ENCODE assay signal across 18 cellular contexts in the genomic region with DNA sequence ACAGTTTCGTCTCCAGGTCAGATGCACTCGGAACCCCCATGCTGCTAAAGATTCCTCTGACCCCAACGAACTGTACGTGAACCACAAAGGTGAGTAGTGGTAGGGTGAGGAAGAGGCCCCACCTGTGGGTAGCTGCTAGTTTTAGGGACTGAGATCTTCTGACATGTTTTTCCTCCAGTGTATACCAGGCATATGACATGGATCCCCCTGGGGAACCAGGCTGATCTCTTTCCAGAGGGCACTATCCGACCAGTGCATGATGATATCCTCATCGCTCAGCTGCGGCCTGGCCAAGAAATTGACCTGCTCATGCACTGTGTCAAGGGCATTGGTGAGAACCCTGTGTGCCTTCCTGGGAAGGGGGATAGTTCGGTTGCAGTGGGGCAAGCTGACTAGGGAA. TPM values are rescaled to one million over a fixed set of nuclear protein-coding genes. Genes with fewer than 3 reads are reported as not detected.
DNase-seq lines count a peak whose midpoint lies in the region; ATAC-seq, FAIRE-seq and TF ChIP-seq lines count a peak whose summit lies in the region.
"Had no signal": no experiment of that assay in that cellular context is flagged by ENCODE, and none has a peak within 500 bp of the region (broad histone marks: within the 10 kb centered on the region; RNA-seq: fewer than 3 reads in every experiment).

No MANE protein-coding gene starts in this region.

- no peak overlapping the region for H3K4me3 Mint-ChIP-seq in activated CD8-positive, alpha-beta T cell treated with anti-CD3 and anti-CD28 coated beads for 36 hours
- no peak overlapping the region for H3K4me3 Mint-ChIP-seq in activated CD8-positive, alpha-beta T cell treated with anti-CD3 and anti-CD28 coated beads, Interleukin-2, amount 10 ng/mL, durations not matched to agents 7 days and 5 days
- H3K4me3 Mint-ChIP-seq in activated naive CD8-positive, alpha-beta T cell treated with anti-CD3 and anti-CD28 coated beads, Interleukin-2, amount 50 U/mL, for 24 hours = peak overlapping the region; percentile 13
- H3K4me3 Mint-ChIP-seq: B cell, H9 had no signal

- no peak for TF ChIP-seq POLR2A in GM12891 (IDR thresholded peaks at IDR 0.05; ENCODE audit: low read depth, low read length)

- intact Hi-C loops in activated CD8-positive, alpha-beta T cell treated with anti-CD3 and anti-CD28 coated beads for 36 hours (cut with micrococcal nuclease) = no loop called here

- H3K9me3 Mint-ChIP-seq in activated CD8-positive, alpha-beta T cell treated with anti-CD3 and anti-CD28 coated beads for 36 hours = no peaks in the 10 kb centered on the region
- no peaks in the 10 kb centered on the region for H3K9me3 Mint-ChIP-seq in activated CD8-positive, alpha-beta T cell treated with anti-CD3 and anti-CD28 coated beads, Interleukin-2, amount 10 ng/mL, durations not matched to agents 7 days and 5 days (ENCODE audit: insufficient read depth)
- H3K9me3 Mint-ChIP-seq in activated naive CD8-positive, alpha-beta T cell treated with anti-CD3 and anti-CD28 coated beads, Interleukin-2, amount 50 U/mL, for 24 hours = no peaks in the 10 kb centered on the region
- H3K9me3 Mint-ChIP-seq: H9 had no signal

- no peak for ATAC-seq in activated CD8-positive, alpha-beta T cell treated with anti-CD3 and anti-CD28 coated beads for 36 hours
- no peak for ATAC-seq in activated CD8-positive, alpha-beta T cell treated with anti-CD3 and anti-CD28 coated beads, Interleukin-2, amount 10 ng/mL, durations not matched to agents 7 days and 5 days
- ATAC-seq in activated naive CD8-positive, alpha-beta T cell treated with anti-CD3 and anti-CD28 coated beads, Interleukin-2, amount 50 U/mL, for 24 hours = no peak
- ATAC-seq in HG03280 (IDR thresholded peaks at IDR 0.05; ENCODE audit: unreplicated experiment) = no peak

- no peak for TF ChIP-seq CTCF in activated CD8-positive, alpha-beta T cell treated with anti-CD3 and anti-CD28 coated beads for 36 hours (IDR thresholded peaks at IDR 0.05)

- FAIRE-seq in GM12891 (lab: Jason Lieb, UNC) = no peak
- FAIRE-seq: RCC 7860 had no signal

- H3K27ac Mint-ChIP-seq in activated CD8-positive, alpha-beta T cell treated with anti-CD3 and anti-CD28 coated beads for 36 hours = peak overlapping the region; percentile 17
- no peak overlapping the region for H3K27ac Mint-ChIP-seq in activated CD8-positive, alpha-beta T cell treated with anti-CD3 and anti-CD28 coated beads, Interleukin-2, amount 10 ng/mL, durations not matched to agents 7 days and 5 days
- peak overlapping the region; percentile 25 for H3K27ac Mint-ChIP-seq in activated naive CD8-positive, alpha-beta T cell treated with anti-CD3 and anti-CD28 coated beads, Interleukin-2, amount 50 U/mL, for 24 hours
- H3K27ac Mint-ChIP-seq: B cell, H9 had no signal

- CTCF ChIA-PET in activated CD8-positive, alpha-beta T cell treated with anti-CD3 and anti-CD28 coated beads for 36 hours (lab: Charles Lee) = interaction anchor here (0.7 to 6.5 kb wide), 3 partner anchors 10 to 35 kb away, joined by 3 to 59 read pairs (median 3); no protein-coding TSS in a partner anchor
- CTCF ChIA-PET in activated CD8-positive, alpha-beta T cell treated with anti-CD3 and anti-CD28 coated beads, Interleukin-2, amount 10 ng/mL, durations not matched to agents 7 days and 5 days (lab: Charles Lee) = interaction anchor here (5.3 kb wide), 1 partner anchor 14 kb away, joined by 43 read pairs; no protein-coding TSS in a partner anchor

- no peaks in the 10 kb centered on the region for H3K27me3 Mint-ChIP-seq in activated CD8-positive, alpha-beta T cell treated with anti-CD3 and anti-CD28 coated beads for 36 hours
- H3K27me3 Mint-ChIP-seq in activated CD8-positive, alpha-beta T cell treated with anti-CD3 and anti-CD28 coated beads, Interleukin-2, amount 10 ng/mL, durations not matched to agents 7 days and 5 days (ENCODE audit: low read depth) = no peaks in the 10 kb centered on the region
- no peaks in the 10 kb centered on the region for H3K27me3 Mint-ChIP-seq in activated naive CD8-positive, alpha-beta T cell treated with anti-CD3 and anti-CD28 coated beads, Interleukin-2, amount 50 U/mL, for 24 hours
- H3K27me3 Mint-ChIP-seq: B cell had no signal

- no peak for DNase-seq in activated CD8-positive, alpha-beta T cell treated with anti-CD3 and anti-CD28 coated beads for 36 hours
- DNase-seq in activated CD8-positive, alpha-beta T cell treated with anti-CD3 and anti-CD28 coated beads, Interleukin-2, amount 10 ng/mL, durations not matched to agents 7 days and 5 days = no peak
- DNase-seq in GM12891 (ENCODE audit: insufficient read length, low spot score) (no peak), AG08396 (ENCODE audit: low spot score) (no peak)
- no peak for DNase-seq in activated naive CD8-positive, alpha-beta T cell treated with anti-CD3 and anti-CD28 coated beads, Interleukin-2, amount 50 U/mL, for 24 hours
- DNase-seq: 8988T; DMS79 treated with DMSO at 0.1 percent for 48 hours; H9; NCI-H1105 treated with DMSO at 0.1 percent for 48 hours; NCI-H1694; NCI-H2081 treated with DMSO at 0.1 percent for 48 hours; NCI-H446 treated with DMSO at 0.1 percent for 48 hours; NCI-H748 treated with DMSO at 0.1 percent for 48 hours; NK-92 treated with Interleukin-12 subunit alpha and Interleukin-12 subunit beta, amount 100 ng/mL, for 24 hours; Right ventricle myocardium superior had no signal

- peaks cover 28% of the 10 kb centered on the region for H3K36me3 Mint-ChIP-seq in activated CD8-positive, alpha-beta T cell treated with anti-CD3 and anti-CD28 coated beads for 36 hours (ENCODE audit: low read depth)
- H3K36me3 Mint-ChIP-seq in activated CD8-positive, alpha-beta T cell treated with anti-CD3 and anti-CD28 coated beads, Interleukin-2, amount 10 ng/mL, durations not matched to agents 7 days and 5 days (ENCODE audit: low read depth) = peaks cover 38% of the 10 kb centered on the region
- H3K36me3 Mint-ChIP-seq in activated naive CD8-positive, alpha-beta T cell treated with anti-CD3 and anti-CD28 coated beads, Interleukin-2, amount 50 U/mL, for 24 hours (ENCODE audit: low read depth) = peaks cover 37% of the 10 kb centered on the region

- POLR2A ChIA-PET in activated CD8-positive, alpha-beta T cell treated with anti-CD3 and anti-CD28 coated beads for 36 hours (lab: Charles Lee) = interaction anchor here (1.1 to 8.0 kb wide), 11 partner anchors 11 to 251 kb away, joined by 3 to 91 read pairs (median 7); partner anchors contain the start of gene LRRC73
- POLR2A ChIA-PET in activated CD8-positive, alpha-beta T cell treated with anti-CD3 and anti-CD28 coated beads, Interleukin-2, amount 10 ng/mL, durations not matched to agents 7 days and 5 days (lab: Charles Lee) = interaction anchor here (0.9 to 1.7 kb wide), 2 partner anchors 13 to 23 kb away, joined by 3 to 6 read pairs; no protein-coding TSS in a partner anchor

- H3K4me1 Mint-ChIP-seq in activated CD8-positive, alpha-beta T cell treated with anti-CD3 and anti-CD28 coated beads for 36 hours (ENCODE audit: low read depth) = peaks cover 22% of the 10 kb centered on the region
- H3K4me1 Mint-ChIP-seq in activated CD8-positive, alpha-beta T cell treated with anti-CD3 and anti-CD28 coated beads, Interleukin-2, amount 10 ng/mL, durations not matched to agents 7 days and 5 days (ENCODE audit: low read depth) = peaks cover 19% of the 10 kb centered on the region
- peaks cover 18% of the 10 kb centered on the region for H3K4me1 Mint-ChIP-seq in activated naive CD8-positive, alpha-beta T cell treated with anti-CD3 and anti-CD28 coated beads, Interleukin-2, amount 50 U/mL, for 24 hours

TF ChIP-seq in GM12891, 5 proteins besides CTCF, POLR2A, EP300 and RAD21:
- 0 out of 2 replicates have a peak, but pooled peaks have one; percentile 30 for TF ChIP-seq POLR2AphosphoS5 (IDR thresholded peaks at IDR 0.05; ENCODE audit: low read depth, low read length)
- TF ChIP-seq POU2F2 (IDR thresholded peaks at IDR 0.05; ENCODE audit: low read depth, low read length) = no peak

RNA-seq across cellular contexts. Expression of gene POLR1C, which starts 3.2 kb away (rescaled TPM):
- total RNA-seq in activated CD8-positive, alpha-beta T cell treated with anti-CD3 and anti-CD28 coated beads for 36 hours = 10 to 100 TPM; 43.1 to 50.5 TPM
- 10 to 100 TPM; 34.7 to 35.4 TPM for total RNA-seq in activated CD8-positive, alpha-beta T cell treated with anti-CD3 and anti-CD28 coated beads, Interleukin-2, amount 10 ng/mL, durations not matched to agents 7 days and 5 days
- 52.9 TPM for polyA plus RNA-seq in GM12891 (2012; ENCODE audit: low read depth, missing spikeins)

RNA-seq across cellular contexts. Expression of gene YIPF3, which starts 3.4 kb away (rescaled TPM):
- total RNA-seq in activated CD8-positive, alpha-beta T cell treated with anti-CD3 and anti-CD28 coated beads for 36 hours = 10 to 100 TPM; 32.6 to 33.9 TPM
- 10 to 100 TPM; 55.6 to 59.0 TPM for total RNA-seq in activated CD8-positive, alpha-beta T cell treated with anti-CD3 and anti-CD28 coated beads, Interleukin-2, amount 10 ng/mL, durations not matched to agents 7 days and 5 days
- polyA plus RNA-seq in GM12891 (2012; ENCODE audit: low read depth, missing spikeins) = 45.0 TPM

RNA-seq across cellular contexts. Expression of gene LRRC73, which starts 10.0 kb away (rescaled TPM):
- total RNA-seq in activated CD8-positive, alpha-beta T cell treated with anti-CD3 and anti-CD28 coated beads for 36 hours = under 1 TPM; 0.11 to 0.18 TPM
- total RNA-seq in activated CD8-positive, alpha-beta T cell treated with anti-CD3 and anti-CD28 coated beads, Interleukin-2, amount 10 ng/mL, durations not matched to agents 7 days and 5 days = under 1 TPM; 0.26 to 0.55 TPM
- polyA plus RNA-seq in GM12891 (2012; ENCODE audit: low read depth, missing spikeins) = not detected

RNA-seq across cellular contexts. Expression of gene TJAP1, which starts 42.7 kb away (rescaled TPM):
- 10 to 100 TPM; 30.2 to 32.9 TPM for total RNA-seq in activated CD8-positive, alpha-beta T cell treated with anti-CD3 and anti-CD28 coated beads for 36 hours
- 10 to 100 TPM; 34.7 to 35.5 TPM for total RNA-seq in activated CD8-positive, alpha-beta T cell treated with anti-CD3 and anti-CD28 coated beads, Interleukin-2, amount 10 ng/mL, durations not matched to agents 7 days and 5 days
- polyA plus RNA-seq in GM12891 (2012; ENCODE audit: low read depth, missing spikeins) = 12.6 TPM

RNA-seq across cellular contexts. Expression of gene XPO5, which starts 55.7 kb away (rescaled TPM):
- total RNA-seq in activated CD8-positive, alpha-beta T cell treated with anti-CD3 and anti-CD28 coated beads for 36 hours = 10 to 100 TPM; 92.3 to 92.6 TPM
- 10 to 100 TPM; 57.6 to 62.1 TPM for total RNA-seq in activated CD8-positive, alpha-beta T cell treated with anti-CD3 and anti-CD28 coated beads, Interleukin-2, amount 10 ng/mL, durations not matched to agents 7 days and 5 days
- polyA plus RNA-seq in GM12891 (2012; ENCODE audit: low read depth, missing spikeins) = 18.6 TPM
